ENCODE assay signal across 10 cellular contexts in genomic region chr17:35566955-35567354, GRCh38. TPM values are rescaled to one million over a fixed set of nuclear protein-coding genes. Genes with fewer than 3 reads are reported as not detected.
DNase-seq lines count a peak whose midpoint lies in the region; ATAC-seq and TF ChIP-seq lines count a peak whose summit lies in the region.
"Had no signal": no experiment of that assay in that cellular context is flagged by ENCODE, and none has a peak within 500 bp of the region (broad histone marks: within the 10 kb centered on the region; RNA-seq: fewer than 3 reads in every experiment).

No MANE protein-coding gene starts in this region.

- intact Hi-C loops in tibial artery (cut with DNase I; ENCODE audit: low total_unique reads) = loop anchor here (10.0 kb wide), 1 partner anchor 322 kb away; the partner anchor contains the start of gene SLFN5

- H3K36me3 Mint-ChIP-seq in activated naive CD4-positive, alpha-beta T cell treated with anti-CD3 and anti-CD28 coated beads, Interleukin-2, amount 10 ng/mL, durations not matched to agents 7 days and 5 days = peaks cover 6% of the 10 kb centered on the region
- H3K36me3 Mint-ChIP-seq in activated CD4-positive, alpha-beta memory T cell treated with anti-CD3 and anti-CD28 coated beads, Interleukin-2, amount 10 ng/mL, durations not matched to agents 7 days and 5 days (ENCODE audit: low read depth) = peaks cover 7% of the 10 kb centered on the region

- H3K4me3 Mint-ChIP-seq in activated naive CD4-positive, alpha-beta T cell treated with anti-CD3 and anti-CD28 coated beads, Interleukin-2, amount 10 ng/mL, durations not matched to agents 7 days and 5 days = peak overlapping the region; percentile 75
- H3K4me3 Mint-ChIP-seq in activated CD4-positive, alpha-beta memory T cell treated with anti-CD3 and anti-CD28 coated beads, Interleukin-2, amount 10 ng/mL, durations not matched to agents 7 days and 5 days = peak overlapping the region; percentile 76

- peaks cover 0 to 26% (median 16%) of the 10 kb centered on the region in 4 donors for H3K4me1 ChIP-seq in tibial artery

- H3K4me1 Mint-ChIP-seq in activated naive CD4-positive, alpha-beta T cell treated with anti-CD3 and anti-CD28 coated beads, Interleukin-2, amount 10 ng/mL, durations not matched to agents 7 days and 5 days = peaks cover 35% of the 10 kb centered on the region
- peaks cover 28% of the 10 kb centered on the region for H3K4me1 Mint-ChIP-seq in activated CD4-positive, alpha-beta memory T cell treated with anti-CD3 and anti-CD28 coated beads, Interleukin-2, amount 10 ng/mL, durations not matched to agents 7 days and 5 days

- peak overlapping the region; percentile 66 for H3K4me3 ChIP-seq in kidney epithelial cell (ENCODE audit: low read depth, low read length)
- H3K4me3 ChIP-seq in tibial artery = peak overlapping the region; percentile 62

- no peak for DNase-seq in activated naive CD4-positive, alpha-beta T cell treated with anti-CD3 and anti-CD28 coated beads, Interleukin-2, amount 10 ng/mL, durations not matched to agents 7 days and 5 days
- no peak for DNase-seq in activated naive CD4-positive, alpha-beta T cell treated with anti-CD3 and anti-CD28 coated beads, Interleukin-2, amount 50 U/mL, for 16 hours
- no peak for DNase-seq in activated CD4-positive, alpha-beta memory T cell treated with anti-CD3 and anti-CD28 coated beads, Interleukin-2, amount 10 ng/mL, durations not matched to agents 7 days and 5 days
- no peak for DNase-seq in kidney epithelial cell (ENCODE audit: low read depth)
- no peak for DNase-seq in tibial artery
- no peak for DNase-seq in SW 1271 (lab: John Stamatoyannopoulos, UW)
- no peak for DNase-seq in NCI-H774 (lab: John Stamatoyannopoulos, UW)
- DNase-seq: RPMI8226 had no signal

- POLR2A ChIA-PET in activated CD4-positive, alpha-beta memory T cell treated with anti-CD3 and anti-CD28 coated beads, Interleukin-2, amount 10 ng/mL, durations not matched to agents 7 days and 5 days (lab: Charles Lee) = interaction anchor here (1.2 to 3.2 kb wide), 6 partner anchors 11 to 353 kb away, joined by 3 to 49 read pairs (median 8); partner anchors contain the start of genes PEX12 and SLFN12L

- no peak for TF ChIP-seq CTCF in kidney epithelial cell (IDR thresholded peaks at IDR 0.05; ENCODE audit: insufficient read depth, low read length, poor library complexity, severe bottlenecking)
- TF ChIP-seq CTCF in tibial artery (IDR thresholded peaks at IDR 0.05) = no peak

- no peak for ATAC-seq in GM21528 (IDR thresholded peaks at IDR 0.05; ENCODE audit: low FRiP score, unreplicated experiment)

- H3K9me3 ChIP-seq in tibial artery = no peaks in the 10 kb centered on the region
- H3K9me3 ChIP-seq: adrenal gland had no signal

- H3K9me3 Mint-ChIP-seq in activated naive CD4-positive, alpha-beta T cell treated with anti-CD3 and anti-CD28 coated beads, Interleukin-2, amount 10 ng/mL, durations not matched to agents 7 days and 5 days = no peaks in the 10 kb centered on the region
- H3K9me3 Mint-ChIP-seq in activated CD4-positive, alpha-beta memory T cell treated with anti-CD3 and anti-CD28 coated beads, Interleukin-2, amount 10 ng/mL, durations not matched to agents 7 days and 5 days = no peaks in the 10 kb centered on the region

- peaks cover 27% of the 10 kb centered on the region for H3K27me3 Mint-ChIP-seq in activated naive CD4-positive, alpha-beta T cell treated with anti-CD3 and anti-CD28 coated beads, Interleukin-2, amount 10 ng/mL, durations not matched to agents 7 days and 5 days
- peaks cover 11% of the 10 kb centered on the region for H3K27me3 Mint-ChIP-seq in activated CD4-positive, alpha-beta memory T cell treated with anti-CD3 and anti-CD28 coated beads, Interleukin-2, amount 10 ng/mL, durations not matched to agents 7 days and 5 days

- H3K36me3 ChIP-seq in kidney epithelial cell (ENCODE audit: control insufficient read depth, insufficient read depth, low read length) (no peaks in the 10 kb centered on the region), tibial artery (no peaks in the 10 kb centered on the region)
- H3K36me3 ChIP-seq: adrenal gland had no signal

- H3K27ac Mint-ChIP-seq in activated naive CD4-positive, alpha-beta T cell treated with anti-CD3 and anti-CD28 coated beads, Interleukin-2, amount 10 ng/mL, durations not matched to agents 7 days and 5 days = peak overlapping the region; percentile 82
- H3K27ac Mint-ChIP-seq in activated CD4-positive, alpha-beta memory T cell treated with anti-CD3 and anti-CD28 coated beads, Interleukin-2, amount 10 ng/mL, durations not matched to agents 7 days and 5 days = no peak overlapping the region

- CTCF ChIA-PET in activated naive CD4-positive, alpha-beta T cell treated with anti-CD3 and anti-CD28 coated beads, Interleukin-2, amount 10 ng/mL, durations not matched to agents 7 days and 5 days (lab: Charles Lee) = no interaction called here
- CTCF ChIA-PET in activated CD4-positive, alpha-beta memory T cell treated with anti-CD3 and anti-CD28 coated beads, Interleukin-2, amount 10 ng/mL, durations not matched to agents 7 days and 5 days (lab: Charles Lee) = interaction anchor here (1.7 kb wide), 1 partner anchor 326 kb away, joined by 4 read pairs; no protein-coding TSS in a partner anchor

- peak overlapping the region; percentile 80 to 89 for H3K27ac ChIP-seq in tibial artery

- peaks cover 2% of the 10 kb centered on the region for H3K27me3 ChIP-seq in kidney epithelial cell (ENCODE audit: control insufficient read depth, insufficient read depth, low read length)
- peaks cover 0 to 2% of the 10 kb centered on the region in 2 donors for H3K27me3 ChIP-seq in tibial artery
- H3K27me3 ChIP-seq: adrenal gland had no signal

RNA-seq across cellular contexts. Expression of gene SLFN14, which starts 6.3 kb away (rescaled TPM):
- not detected for total RNA-seq in activated CD4-positive, alpha-beta memory T cell treated with anti-CD3 and anti-CD28 coated beads, Interleukin-2, amount 10 ng/mL, durations not matched to agents 7 days and 5 days
- not detected in 2 replicates for total RNA-seq in kidney epithelial cell
- total RNA-seq: adrenal gland had no signal

RNA-seq across cellular contexts. Expression of gene PEX12, which starts 11.4 kb away (rescaled TPM):
- 1 to 10 TPM; 3.8 to 4.5 TPM for total RNA-seq in activated CD4-positive, alpha-beta memory T cell treated with anti-CD3 and anti-CD28 coated beads, Interleukin-2, amount 10 ng/mL, durations not matched to agents 7 days and 5 days
- 7.2 and 8.6 TPM in 2 replicates for total RNA-seq in kidney epithelial cell

RNA-seq across cellular contexts. Expression of gene AP2B1, which starts 20.2 kb away (rescaled TPM):
- total RNA-seq in activated CD4-positive, alpha-beta memory T cell treated with anti-CD3 and anti-CD28 coated beads, Interleukin-2, amount 10 ng/mL, durations not matched to agents 7 days and 5 days = 100 to 1,000 TPM; 196 to 203 TPM
- 152 and 163 TPM in 2 replicates for total RNA-seq in kidney epithelial cell

RNA-seq across cellular contexts. Expression of gene SLFN12L, which starts 29.5 kb away (rescaled TPM):
- 100 to 1,000 TPM; 103 to 110 TPM for total RNA-seq in activated CD4-positive, alpha-beta memory T cell treated with anti-CD3 and anti-CD28 coated beads, Interleukin-2, amount 10 ng/mL, durations not matched to agents 7 days and 5 days
- not detected in 2 replicates for total RNA-seq in kidney epithelial cell
